ENCODE assay signal across 25 cellular contexts in the genomic region with DNA sequence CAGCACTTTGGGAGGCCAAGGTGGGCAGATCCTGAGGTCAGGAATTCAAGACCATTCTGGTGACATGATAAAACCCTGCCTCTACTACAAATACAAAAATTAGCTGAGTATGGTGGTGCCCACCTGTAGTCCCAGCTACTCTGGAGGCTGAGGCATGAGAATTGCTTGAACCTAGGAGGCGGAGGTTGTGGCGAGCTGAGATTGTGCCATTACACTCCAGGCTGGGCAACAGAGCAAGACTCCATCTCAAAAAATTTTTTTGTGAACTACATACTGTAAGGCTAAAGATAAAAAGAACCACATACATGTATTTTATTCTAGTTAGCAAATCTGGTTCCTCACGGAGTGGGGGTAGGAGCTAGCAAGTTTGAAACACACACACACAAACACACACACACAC.
"Had no signal": no experiment of that assay in that cellular context is flagged by ENCODE, and none has a peak within 500 bp of the region (broad histone marks: within the 10 kb centered on the region; RNA-seq: fewer than 3 reads in every experiment).

No MANE protein-coding gene starts in this region.

- H3K27me3 Mint-ChIP-seq: memory B cell; naive B cell; natural killer cell treated with Interleukin-12 subunit alpha and Interleukin-12 subunit beta and Interleukin-15 and Interleukin-18, amount 100 ng/mL, for 72 hours; progenitor cell of endocrine pancreas had no signal

- H2AFZ ChIP-seq: parathyroid adenoma had no signal

- H3K9me3 ChIP-seq: gastrocnemius medialis, mucosa of descending colon, stomach, thyroid gland, upper lobe of left lung had no signal

- DNase-seq: cortex of kidney; dorsolateral prefrontal cortex; effector CD4-positive, alpha-beta T cell; foreskin fibroblast; gastrocnemius medialis; head of caudate nucleus; kidney; mucosa of descending colon; naive B cell; stimulated activated CD4-positive, alpha-beta T cell treated with anti-CD3 and anti-CD28 coated beads, Interleukin-2, amount 100 ng/mL, for 24 hours; stimulated activated CD4-positive, alpha-beta T cell treated with anti-CD3 and anti-CD28 coated beads, Interleukin-4, amount 100 ng/mL, for 24 hours; stimulated activated naive CD4-positive, alpha-beta T cell treated with Interleukin-2 at 50 U/mL for 16 hours; stomach; thyroid gland; upper lobe of left lung had no signal

- H3K27ac ChIP-seq: parathyroid adenoma, thyroid gland, upper lobe of left lung had no signal

- H3K27me3 ChIP-seq: dorsolateral prefrontal cortex, gastrocnemius medialis, stomach, thyroid gland, upper lobe of left lung had no signal

- H3K36me3 Mint-ChIP-seq: stimulated activated effector memory CD8-positive, alpha-beta T cell treated with anti-CD3 and anti-CD28 coated beads, Interleukin-12 subunit alpha, Interleukin-12 subunit beta, amount 100 ng/mL, for 72 hours had no signal

- H3K36me3 ChIP-seq: gastrocnemius medialis, stomach, thyroid gland, upper lobe of left lung had no signal

- H3K9ac ChIP-seq: parathyroid adenoma had no signal

- ATAC-seq: gastrocnemius medialis; left lobe of liver; mucosa of descending colon; natural killer cell treated with Interleukin-12 subunit alpha and Interleukin-12 subunit beta and Interleukin-15 and Interleukin-18, amount 100 ng/mL, for 72 hours; sciatic nerve; stimulated activated effector memory CD8-positive, alpha-beta T cell treated with anti-CD3 and anti-CD28 coated beads, Interleukin-12 subunit alpha, Interleukin-12 subunit beta, amount 100 ng/mL, for 72 hours had no signal

- H3K4me3 ChIP-seq: dorsolateral prefrontal cortex, gastrocnemius medialis, lung, mucosa of descending colon, stomach, thyroid gland, upper lobe of left lung had no signal

- H3K4me3 Mint-ChIP-seq: memory B cell; naive B cell; natural killer cell treated with Interleukin-12 subunit alpha and Interleukin-12 subunit beta and Interleukin-15 and Interleukin-18, amount 100 ng/mL, for 72 hours; neural crest cell; stimulated activated effector memory CD8-positive, alpha-beta T cell treated with anti-CD3 and anti-CD28 coated beads, Interleukin-12 subunit alpha, Interleukin-12 subunit beta, amount 100 ng/mL, for 72 hours had no signal

- FAIRE-seq: kidney, urothelium cell line had no signal
